In genomic region chr4:129453524-129453923, GRCh38 we compare ENCODE assay signal across 10 cellular contexts.
"Had no signal": no experiment of that assay in that cellular context is flagged by ENCODE, and none has a peak within 500 bp of the region (broad histone marks: within the 10 kb centered on the region; RNA-seq: fewer than 3 reads in every experiment).

No MANE protein-coding gene starts in this region.

- DNase-seq: activated CD4-positive, alpha-beta T cell treated with anti-CD3 and anti-CD28 coated beads for 4 hours; activated CD8-positive, alpha-beta memory T cell treated with anti-CD3 and anti-CD28 coated beads, Interleukin-2, amount 50 U/mL, for 48 hours; activated CD8-positive, alpha-beta T cell treated with anti-CD3 and anti-CD28 coated beads, Interleukin-2, amount 10 ng/mL, durations not matched to agents 7 days and 5 days; activated naive CD4-positive, alpha-beta T cell treated with anti-CD3 and anti-CD28 coated beads for 36 hours; cortex of kidney; effector CD8-positive, alpha-beta T cell; left ventricle myocardium superior; mesendoderm; stomach had no signal

- ATAC-seq: activated CD8-positive, alpha-beta T cell treated with anti-CD3 and anti-CD28 coated beads, Interleukin-2, amount 10 ng/mL, durations not matched to agents 7 days and 5 days; gastroesophageal sphincter; left ventricle myocardium superior had no signal
